Comparison of ENCODE assay signal across 1 cellular context in genomic region chr11:119106564-119107537, GRCh38.
TF ChIP-seq lines count a peak whose summit lies in the region.

TSS of gene C2CD2L (plus strand) at chr11:119107344. CDS start at chr11:119107742, 398 bp downstream.

TF ChIP-seq in HepG2, 621 proteins besides CTCF, POLR2A, EP300 and RAD21 (continued from another document and continues in another):
- TF ChIP-seq ZNF512B (CRISPR knock-in tag; IDR thresholded peaks at IDR 0.05; ENCODE audit: borderline replicate concordance) = no peak
- TF ChIP-seq SCMH1 (CRISPR knock-in tag; IDR thresholded peaks at IDR 0.05; ENCODE audit: borderline replicate concordance) = no peak
- TF ChIP-seq ZNF710 (CRISPR knock-in tag; IDR thresholded peaks at IDR 0.05; ENCODE audit: borderline replicate concordance) = no peak; the same call in 1 of the 2 replicates
- no peak for TF ChIP-seq CEBPB (IDR thresholded peaks at IDR 0.05; ENCODE audit: borderline replicate concordance, low read depth, low read length)
- 0 out of 2 replicates have a peak, but pooled peaks have one; percentile 12 for TF ChIP-seq IRF2 (CRISPR knock-in tag; IDR thresholded peaks at IDR 0.05)
- no peak for TF ChIP-seq HOMEZ (CRISPR knock-in tag; IDR thresholded peaks at IDR 0.05; ENCODE audit: low read depth)
- peak; percentile 55 for TF ChIP-seq ZBTB7B (CRISPR knock-in tag; IDR thresholded peaks at IDR 0.05)
- TF ChIP-seq PAWR (CRISPR knock-in tag; IDR thresholded peaks at IDR 0.05; ENCODE audit: borderline replicate concordance) = no peak
- TF ChIP-seq PTBP1 (IDR thresholded peaks at IDR 0.05; ENCODE audit: low read depth, low read length, poor library complexity, severe bottlenecking) = no peak
- no peak for TF ChIP-seq MAFF (IDR thresholded peaks at IDR 0.05; ENCODE audit: low read depth, low read length)
- peak; percentile 99 for TF ChIP-seq HINFP (CRISPR knock-in tag; IDR thresholded peaks at IDR 0.05; ENCODE audit: low read depth)
- no peak for TF ChIP-seq ELF3 (CRISPR knock-in tag; IDR thresholded peaks at IDR 0.05)
- TF ChIP-seq RCOR2 (CRISPR knock-in tag; IDR thresholded peaks at IDR 0.05) = no peak
- TF ChIP-seq ZNF576 (CRISPR knock-in tag; IDR thresholded peaks at IDR 0.05) = no peak
- TF ChIP-seq KDM2A (CRISPR knock-in tag; IDR thresholded peaks at IDR 0.05; ENCODE audit: borderline replicate concordance, low read depth) = peak; percentile 67; the same call in 1 of the 2 replicates
- no peak for TF ChIP-seq ZSCAN31 (CRISPR knock-in tag; IDR thresholded peaks at IDR 0.05; ENCODE audit: low read depth)
- no peak for TF ChIP-seq ZNF432 (CRISPR knock-in tag; IDR thresholded peaks at IDR 0.05; ENCODE audit: borderline replicate concordance)
- TF ChIP-seq IRF9 (CRISPR knock-in tag; IDR thresholded peaks at IDR 0.05; ENCODE audit: borderline replicate concordance) = no peak
- no peak; the same call in 1 of the 2 replicates for TF ChIP-seq ZNF772 (CRISPR knock-in tag; IDR thresholded peaks at IDR 0.05)
- no peak for TF ChIP-seq LRRFIP1 (CRISPR knock-in tag; conservative IDR thresholded peaks at IDR 0.05)
- TF ChIP-seq FOXA1 (IDR thresholded peaks at IDR 0.05) = no peak
- 0 out of 2 replicates have a peak, but pooled peaks have one; percentile 7 for TF ChIP-seq FOXA1 (CRISPR knock-in tag; IDR thresholded peaks at IDR 0.05)
- no peak for TF ChIP-seq ZBTB14 (CRISPR knock-in tag; IDR thresholded peaks at IDR 0.05)
- no peak for TF ChIP-seq JDP2 (CRISPR knock-in tag; IDR thresholded peaks at IDR 0.05; ENCODE audit: borderline replicate concordance)
- TF ChIP-seq ZNF841 (CRISPR knock-in tag; IDR thresholded peaks at IDR 0.05; ENCODE audit: borderline replicate concordance) = no peak
- no peak for TF ChIP-seq ZNF256 (CRISPR knock-in tag; conservative IDR thresholded peaks at IDR 0.05)
- no peak for TF ChIP-seq LBX2 (CRISPR knock-in tag; IDR thresholded peaks at IDR 0.05; ENCODE audit: borderline replicate concordance)
- TF ChIP-seq CCAR2 (optimal IDR thresholded peaks at IDR 0.05; ENCODE audit: low read depth, low read length) = no peak
- TF ChIP-seq THAP7 (CRISPR knock-in tag; IDR thresholded peaks at IDR 0.05) = peak; percentile 23; the same call in 1 of the 2 replicates
- no peak for TF ChIP-seq TIGD3 (CRISPR knock-in tag; IDR thresholded peaks at IDR 0.05; ENCODE audit: borderline replicate concordance)
- no peak for TF ChIP-seq PBX3 (CRISPR knock-in tag; IDR thresholded peaks at IDR 0.05; ENCODE audit: borderline replicate concordance)
- TF ChIP-seq ZNF317 (CRISPR knock-in tag; IDR thresholded peaks at IDR 0.05) = no peak
- no peak for TF ChIP-seq ARID2 (CRISPR knock-in tag; IDR thresholded peaks at IDR 0.05; ENCODE audit: borderline replicate concordance)
- TF ChIP-seq HBP1 (CRISPR knock-in tag; IDR thresholded peaks at IDR 0.05; ENCODE audit: low read depth) = 0 out of 2 replicates have a peak, but pooled peaks have one; percentile 44
- no peak for TF ChIP-seq TOPORS (CRISPR knock-in tag; IDR thresholded peaks at IDR 0.05)
- TF ChIP-seq TFDP2 (CRISPR knock-in tag; IDR thresholded peaks at IDR 0.05) = peak; percentile 53; the same call in 1 of the 2 replicates
- TF ChIP-seq ZFP37 (CRISPR knock-in tag; IDR thresholded peaks at IDR 0.05; ENCODE audit: borderline replicate concordance) = peak; percentile 4; the same call in 1 of the 2 replicates
